ENCODE assay signal across 16 cellular contexts in genomic region chr2:172275239-172275638, GRCh38.
"Had no signal": no experiment of that assay in that cellular context is flagged by ENCODE, and none has a peak within 500 bp of the region (broad histone marks: within the 10 kb centered on the region; RNA-seq: fewer than 3 reads in every experiment).

No MANE protein-coding gene starts in this region.

- H3K27ac ChIP-seq: coronary artery, heart left ventricle, ovary had no signal

- ATAC-seq: heart left ventricle; naive thymus-derived CD4-positive, alpha-beta T cell; right cardiac atrium had no signal

- H3K4me3 ChIP-seq: coronary artery, heart left ventricle, ovary had no signal

- H3K36me3 ChIP-seq: heart left ventricle, ovary had no signal

- DNase-seq: effector CD4-positive, alpha-beta T cell; endodermal cell; erythroblast; foreskin melanocyte; heart left ventricle; hippocampal formation; kidney glomerular epithelial cell; mesendoderm; naive thymus-derived CD4-positive, alpha-beta T cell; nephron progenitor cell; ovary; right cardiac atrium; stimulated activated CD4-positive, alpha-beta T cell treated with anti-CD3 and anti-CD28 coated beads, Interleukin-2, amount 100 ng/mL, for 48 hours; stimulated activated naive CD4-positive, alpha-beta T cell treated with Interleukin-2 at 50 U/mL for 16 hours; trophoblast cell had no signal

- H3K27me3 ChIP-seq: heart left ventricle, ovary had no signal

- H3K9me3 ChIP-seq: ovary had no signal
